ENCODE assay signal across 15 cellular contexts in genomic region chr1:236016782-236017400, GRCh38. TPM values are rescaled to one million over a fixed set of nuclear protein-coding genes. Genes with fewer than 3 reads are reported as not detected.
DNase-seq lines count a peak whose midpoint lies in the region; ATAC-seq and TF ChIP-seq lines count a peak whose summit lies in the region.
"Had no signal": no experiment of that assay in that cellular context is flagged by ENCODE, and none has a peak within 500 bp of the region (broad histone marks: within the 10 kb centered on the region; RNA-seq: fewer than 3 reads in every experiment).

No MANE protein-coding gene starts in this region.

- peaks cover 19% of the 10 kb centered on the region for H3K4me1 ChIP-seq in RWPE2 (ENCODE audit: insufficient read depth, poor library complexity, severe bottlenecking)
- H3K4me1 ChIP-seq in gastroesophageal sphincter = peaks cover 0 to 71% (median 20%) of the 10 kb centered on the region in 3 donors
- H3K4me1 ChIP-seq in skeletal muscle tissue (ENCODE audit: control insufficient read depth in 3 of 3, insufficient read depth in 3 of 3, low read length in 3 of 3) = peaks cover 13 to 25% (median 24%) of the 10 kb centered on the region in 3 donors
- H3K4me1 ChIP-seq: BLaER1 had no signal

- peaks cover 30% of the 10 kb centered on the region for H3K27me3 Mint-ChIP-seq in T-helper 2 cell treated with Interferon-gamma antibody and Interleukin-4, amounts not matched to agents 5 μg/mL and 100 μg/mL, for 36 hours (ENCODE audit: low read depth)

- no peaks in the 10 kb centered on the region for H3K9me3 Mint-ChIP-seq in T-helper 2 cell treated with Interferon-gamma antibody and Interleukin-4, amounts not matched to agents 5 μg/mL and 100 μg/mL, for 36 hours
- H3K9me3 Mint-ChIP-seq: activated T-helper 1 cell treated with anti-CD3 and anti-CD28 coated beads, Interleukin-12 subunit alpha, Interleukin-12 subunit beta, Interleukin-2, Interleukin-4 antibody, amounts not matched to agents 30 ng/mL and 10 ng/mL and 1 ng/mL, durations not matched to agents 14 hours and 24 hours and 36 hours had no signal

- no peaks in the 10 kb centered on the region for H3K4me1 Mint-ChIP-seq in T-helper 2 cell treated with Interferon-gamma antibody and Interleukin-4, amounts not matched to agents 5 μg/mL and 100 μg/mL, for 36 hours (ENCODE audit: low read depth)

- DNase-seq in ELR (ENCODE audit: low read depth) = peak; percentile 66
- no peak for DNase-seq in RWPE2 (ENCODE audit: low spot score)
- no peak for DNase-seq in DMS114 treated with DMSO at 0.1 percent for 48 hours (lab: John Stamatoyannopoulos, UW; ENCODE audit: unreplicated experiment)
- no peak for DNase-seq in T-helper 2 cell treated with Interferon-gamma antibody and Interleukin-4, amounts not matched to agents 5 μg/mL and 100 μg/mL, for 36 hours (ENCODE audit: low spot score)
- no peak for DNase-seq in cerebellum (ENCODE audit: low spot score)
- DNase-seq: activated CD4-positive, alpha-beta T cell treated with anti-CD3 and anti-CD28 coated beads for 4 hours; aorta; stimulated activated CD4-positive, alpha-beta T cell treated with anti-CD3 and anti-CD28 coated beads, Interleukin-15, amount 100 ng/mL, for 24 hours had no signal

- peak; percentile 100 for ATAC-seq in RWPE2 (ENCODE audit: low read depth)
- ATAC-seq in gastroesophageal sphincter = no peak
- no peak for ATAC-seq in HG03565 (IDR thresholded peaks at IDR 0.05; ENCODE audit: unreplicated experiment)

- H3K36me3 Mint-ChIP-seq in T-helper 2 cell treated with Interferon-gamma antibody and Interleukin-4, amounts not matched to agents 5 μg/mL and 100 μg/mL, for 36 hours (ENCODE audit: low read depth) = no peaks in the 10 kb centered on the region

- H3K27ac ChIP-seq in RWPE2 (ENCODE audit: poor library complexity, severe bottlenecking) (peak overlapping the region; percentile 66), gastroesophageal sphincter (peak overlapping the region; percentile 40 to 90 (median 84)), skeletal muscle tissue (ENCODE audit: low read depth, low read length) (peak overlapping the region; percentile 42)
- H3K27ac ChIP-seq: BLaER1, neutrophil had no signal

- H3K4me3 ChIP-seq in RWPE2 (ENCODE audit: severe bottlenecking) (no peak overlapping the region), gastroesophageal sphincter (no peak overlapping the region), skeletal muscle tissue (ENCODE audit: low read length in 3 of 3) (no peak overlapping the region)
- H3K4me3 ChIP-seq: BLaER1, lung had no signal

- H3K9me3 ChIP-seq in RWPE2 (ENCODE audit: severe bottlenecking) (no peaks in the 10 kb centered on the region), gastroesophageal sphincter (no peaks in the 10 kb centered on the region), skeletal muscle tissue (ENCODE audit: control insufficient read depth in 3 of 3, low read length in 3 of 3) (no peaks in the 10 kb centered on the region)
- H3K9me3 ChIP-seq: BLaER1, neutrophil had no signal

- no peak for TF ChIP-seq CTCF in RWPE2 (IDR thresholded peaks at IDR 0.05; ENCODE audit: poor library complexity, severe bottlenecking)
- TF ChIP-seq CTCF in gastroesophageal sphincter (IDR thresholded peaks at IDR 0.05) = no peak

- WGBS in gastroesophageal sphincter (ENCODE audit: low coverage in 1 of 2), 2 donors = 90 to 95% methylated on average over 4 to 5 of the region's 5 CpGs

- H3K27me3 ChIP-seq in RWPE2 (ENCODE audit: insufficient read depth, poor library complexity, severe bottlenecking) (no peaks in the 10 kb centered on the region), gastroesophageal sphincter (no peaks in the 10 kb centered on the region), skeletal muscle tissue (ENCODE audit: control insufficient read depth in 3 of 3, insufficient read depth in 3 of 3, low read length in 3 of 3) (peaks cover 0 to 2% (median 0%) of the 10 kb centered on the region in 3 donors)
- H3K27me3 ChIP-seq: BLaER1, neutrophil had no signal

- no peak overlapping the region for H3K9ac ChIP-seq in skeletal muscle tissue (ENCODE audit: low read depth in 1 of 3, low read length in 3 of 3)
- H3K9ac ChIP-seq: BLaER1 had no signal

- TF ChIP-seq EP300 in gastroesophageal sphincter (IDR thresholded peaks at IDR 0.05) = no peak

- no peak overlapping the region for H3K4me3 Mint-ChIP-seq in T-helper 2 cell treated with Interferon-gamma antibody and Interleukin-4, amounts not matched to agents 5 μg/mL and 100 μg/mL, for 36 hours
- H3K4me3 Mint-ChIP-seq: activated T-helper 1 cell treated with anti-CD3 and anti-CD28 coated beads, Interleukin-12 subunit alpha, Interleukin-12 subunit beta, Interleukin-2, Interleukin-4 antibody, amounts not matched to agents 30 ng/mL and 10 ng/mL and 1 ng/mL, durations not matched to agents 14 hours and 24 hours and 36 hours had no signal

- H3K36me3 ChIP-seq in RWPE2 (ENCODE audit: low read depth) (no peaks in the 10 kb centered on the region; the same call in 1 of the 2 replicates), gastroesophageal sphincter (peaks cover 0 to 94% of the 10 kb centered on the region in 2 donors), skeletal muscle tissue (ENCODE audit: control insufficient read depth in 3 of 3, insufficient read depth in 3 of 3, low read length in 3 of 3) (peaks cover 0 to 5% (median under 1%) of the 10 kb centered on the region in 3 donors)
- H3K36me3 ChIP-seq: BLaER1, neutrophil had no signal

- no peak for TF ChIP-seq POLR2A in gastroesophageal sphincter (IDR thresholded peaks at IDR 0.05)

- no peak overlapping the region for H3K27ac Mint-ChIP-seq in T-helper 2 cell treated with Interferon-gamma antibody and Interleukin-4, amounts not matched to agents 5 μg/mL and 100 μg/mL, for 36 hours
- H3K27ac Mint-ChIP-seq: activated T-helper 1 cell treated with anti-CD3 and anti-CD28 coated beads, Interleukin-12 subunit alpha, Interleukin-12 subunit beta, Interleukin-2, Interleukin-4 antibody, amounts not matched to agents 30 ng/mL and 10 ng/mL and 1 ng/mL, durations not matched to agents 14 hours and 24 hours and 36 hours had no signal

RNA-seq across cellular contexts. Expression of gene NID1, which starts 48.0 kb away (rescaled TPM):
- total RNA-seq in gastroesophageal sphincter = 100 to 1,000 TPM; 139 to 322 (median 244) TPM
- 107 TPM for total RNA-seq in skeletal muscle tissue
- total RNA-seq in cerebellum = 41.9 TPM
